ENCODE assay signal across 29 cellular contexts in genomic region chr3:195820186-195820585, GRCh38. TPM values are rescaled to one million over a fixed set of nuclear protein-coding genes. Genes with fewer than 3 reads are reported as not detected.
DNase-seq lines count a peak whose midpoint lies in the region; ATAC-seq, FAIRE-seq and TF ChIP-seq lines count a peak whose summit lies in the region.
"Had no signal": no experiment of that assay in that cellular context is flagged by ENCODE, and none has a peak within 500 bp of the region (broad histone marks: within the 10 kb centered on the region; RNA-seq: fewer than 3 reads in every experiment).

No MANE protein-coding gene starts in this region.

- H4K91ac ChIP-seq in IMR-90 (ENCODE audit: insufficient read depth, low read depth, low read length) = no peak overlapping the region

- CTCF ChIA-PET in IMR-90 (lab: Yijun Ruan, JAX) = no interaction called here

- H3K9me1 ChIP-seq in IMR-90 (ENCODE audit: insufficient read depth, low read length) = no peaks in the 10 kb centered on the region

- 55% methylated on average over 7 of the region's 8 CpGs; no CpG with 5 or more reads in 1 of the 2 experiments for WGBS in IMR-90 (ENCODE audit: extremely low coverage in 2 of 2, insufficient read length in 1 of 2), 2 experiments
- WGBS in endodermal cell (ENCODE audit: insufficient coverage in 1 of 2, insufficient read length in 1 of 2), 2 experiments = 90% methylated on average over 8 of the region's 8 CpGs

- no peak overlapping the region for H3K4ac ChIP-seq in IMR-90 (ENCODE audit: low read depth, low read length)

- TF ChIP-seq POLR2A in IMR-90 (IDR thresholded peaks at IDR 0.05; ENCODE audit: low read depth, low read length) = no peak

- no peaks in the 10 kb centered on the region for H3K79me1 ChIP-seq in IMR-90 (ENCODE audit: low read depth in 1 of 2, low read length in 2 of 2)

- H3K4me2 ChIP-seq in IMR-90 (ENCODE audit: low read depth, low read length) = no peak overlapping the region
- H3K4me2 ChIP-seq: A549, SK-N-SH had no signal

- H2AK9ac ChIP-seq in IMR-90 (replicated peaks; ENCODE audit: low read depth, low read length, poor library complexity) = no peak overlapping the region

- no peak overlapping the region for H2BK15ac ChIP-seq in IMR-90 (ENCODE audit: low read depth, low read length)

- H2BK20ac ChIP-seq in IMR-90 (ENCODE audit: low read depth, low read length) = no peak overlapping the region

- DNase-seq in IMR-90 (no peak), RPMI8226 (peak; percentile 1), left kidney (ENCODE audit: low read depth, low spot score) (peak; percentile 76), urothelium cell line (ENCODE audit: low spot score) (no peak), GOT3 (lab: John Stamatoyannopoulos, UW) (no peak), endodermal cell (no peak)
- DNase-seq: AML-193; C1 segment of cervical spinal cord; CD8-positive, alpha-beta T cell; DND-41; KBM-7; MV-4-11; NCI-H1105; NCI-H1436 treated with DMSO at 0.1 percent for 48 hours; NCI-H187 treated with DMSO at 0.1 percent for 48 hours; NCI-H2107; NCI-H524 treated with DMSO at 0.1 percent for 48 hours; NCI-H774; SIG-M5; SK-N-SH; SW 1271 had no signal

- H2AFZ ChIP-seq in IMR-90 (replicated peaks; ENCODE audit: low read length, poor library complexity) = peak overlapping the region; percentile 43

- no peaks in the 10 kb centered on the region for H3K36me3 Mint-ChIP-seq in endodermal cell (ENCODE audit: low read depth)
- H3K36me3 Mint-ChIP-seq: CD8-positive, alpha-beta T cell had no signal

- intact Hi-C loops in IMR-90 (cut with micrococcal nuclease) = no loop called here

- no peak overlapping the region for H4K8ac ChIP-seq in IMR-90 (ENCODE audit: low read depth in 2 of 2, low read length in 2 of 2)

- H3K27me3 Mint-ChIP-seq in endodermal cell (ENCODE audit: insufficient read depth) = no peaks in the 10 kb centered on the region

- H3K14ac ChIP-seq in IMR-90 (replicated peaks; ENCODE audit: low read depth, low read length) = no peak overlapping the region

- TF ChIP-seq CTCF in IMR-90 (conservative IDR thresholded peaks at IDR 0.05; ENCODE audit: low read depth, low read length) (no peak), endodermal cell (conservative IDR thresholded peaks at IDR 0.05) (no peak)

- H2BK5ac ChIP-seq in IMR-90 (ENCODE audit: low read depth, low read length, poor library complexity, severe bottlenecking) = no peak overlapping the region

- dilution Hi-C loops in IMR-90 (cut with HindIII; ENCODE audit: low sequenced_read_pairs, unreplicated experiment) = no loop called here

- no peak overlapping the region for H2BK120ac ChIP-seq in IMR-90 (ENCODE audit: low read depth, low read length)

- FAIRE-seq in urothelium cell line (lab: Jason Lieb, UNC) = peak; percentile 30
- FAIRE-seq: A549, GM12892 had no signal

- no peak overlapping the region for H3K23ac ChIP-seq in IMR-90 (ENCODE audit: low read depth, low read length)

- peaks cover 33% of the 10 kb centered on the region for H3K27me3 ChIP-seq in IMR-90 (ENCODE audit: control insufficient read depth, insufficient read depth, low read length)
- no peaks in the 10 kb centered on the region for H3K27me3 ChIP-seq in endodermal cell (ENCODE audit: control insufficient read depth, insufficient read depth, low read length, poor library complexity, severe bottlenecking)

- H3K9ac ChIP-seq in IMR-90 (ENCODE audit: low read depth, low read length) = no peak overlapping the region
- H3K9ac ChIP-seq in endodermal cell (ENCODE audit: extremely low read depth, low read length, poor library complexity, severe bottlenecking) = no peak overlapping the region
- H3K9ac ChIP-seq: SK-N-SH had no signal

- no peak overlapping the region for H3K18ac ChIP-seq in IMR-90 (ENCODE audit: low read depth, low read length)

- in situ Hi-C loops in IMR-90 (cut with MboI; ENCODE audit: low sequenced_read_pairs) = no loop called here

- 0 out of 2 replicates have a peak overlapping the region, but pooled peaks have one; percentile 6 for H3K56ac ChIP-seq in IMR-90 (ENCODE audit: extremely low read depth, insufficient read depth, low read length)

- ATAC-seq in IMR-90 (ENCODE audit: low read depth) (no peak), HG02623 (IDR thresholded peaks at IDR 0.05; ENCODE audit: unreplicated experiment) (no peak)
- ATAC-seq: A549; CD8-positive, alpha-beta T cell; HCT116 had no signal

- no peak overlapping the region for H3K27ac Mint-ChIP-seq in endodermal cell
- H3K27ac Mint-ChIP-seq: CD8-positive, alpha-beta T cell had no signal

- TF ChIP-seq RAD21 in IMR-90 (IDR thresholded peaks at IDR 0.05; ENCODE audit: low read length) = no peak

- no TSS peak for BruUV-seq in IMR-90 (replicated peaks; lab: Mats Ljungman, UMichigan)

- no peaks in the 10 kb centered on the region for H3K9me3 ChIP-seq in IMR-90 (ENCODE audit: control insufficient read depth, insufficient read depth, low read length)
- H3K9me3 ChIP-seq in endodermal cell (ENCODE audit: control insufficient read depth, low read length) = no peaks in the 10 kb centered on the region
- H3K9me3 ChIP-seq: A549, SK-N-SH had no signal

- no peaks in the 10 kb centered on the region for H3K4me1 ChIP-seq in IMR-90 (ENCODE audit: control insufficient read depth, insufficient read depth, low read length)
- H3K4me1 ChIP-seq in endodermal cell (ENCODE audit: control insufficient read depth, insufficient read depth, low read length) = no peaks in the 10 kb centered on the region

- H2AK5ac ChIP-seq in IMR-90 (ENCODE audit: low read depth, low read length) = no peak overlapping the region

- H3K27ac ChIP-seq in IMR-90 (ENCODE audit: insufficient read depth, low read length) (no peak overlapping the region), endodermal cell (ENCODE audit: low read depth, low read length) (no peak overlapping the region)
- H3K27ac ChIP-seq: A549 had no signal

- H3K36me3 ChIP-seq in IMR-90 (ENCODE audit: control insufficient read depth, insufficient read depth, low read length) (no peaks in the 10 kb centered on the region), endodermal cell (ENCODE audit: control insufficient read depth, insufficient read depth, low read length) (no peaks in the 10 kb centered on the region)

- H3K4me3 ChIP-seq in IMR-90 (ENCODE audit: insufficient read depth, low read depth, low read length) = no peak overlapping the region
- no peak overlapping the region for H3K4me3 ChIP-seq in endodermal cell (ENCODE audit: low read length)
- H3K4me3 ChIP-seq: A549 had no signal

- peaks cover 10% of the 10 kb centered on the region for H3K4me1 Mint-ChIP-seq in endodermal cell

- POLR2A ChIA-PET in IMR-90 (lab: Charles Lee; ENCODE audit: unreplicated experiment) = no interaction called here

- no peak overlapping the region for H3K4me3 Mint-ChIP-seq in endodermal cell
- H3K4me3 Mint-ChIP-seq: CD8-positive, alpha-beta T cell had no signal

- no peak overlapping the region for H4K5ac ChIP-seq in IMR-90 (ENCODE audit: low read depth, low read length)

- H3K9me3 Mint-ChIP-seq in endodermal cell = no peaks in the 10 kb centered on the region
- H3K9me3 Mint-ChIP-seq: CD8-positive, alpha-beta T cell had no signal

- H4K20me1 ChIP-seq in IMR-90 (ENCODE audit: insufficient read depth, low read length) = no peaks in the 10 kb centered on the region

TF ChIP-seq in IMR-90, 13 proteins besides CTCF, POLR2A, EP300 and RAD21:
- TF ChIP-seq MXI1 (IDR thresholded peaks at IDR 0.05; ENCODE audit: borderline replicate concordance, low read depth, low read length) (no peak), CHD1 (IDR thresholded peaks at IDR 0.05; ENCODE audit: low read depth, low read length) (no peak), RFX5 (IDR thresholded peaks at IDR 0.05; ENCODE audit: low read depth, low read length) (no peak), NFE2L2 (IDR thresholded peaks at IDR 0.05; ENCODE audit: low read depth, low read length) (no peak), CEBPB (IDR thresholded peaks at IDR 0.05; ENCODE audit: low read depth, low read length) (no peak), MAFK (IDR thresholded peaks at IDR 0.05; ENCODE audit: low read depth, low read length) (no peak), SMC3 (IDR thresholded peaks at IDR 0.05; ENCODE audit: low read depth, low read length) (no peak), ELK1 (IDR thresholded peaks at IDR 0.05; ENCODE audit: borderline replicate concordance, low read depth, low read length) (no peak), USF2 (IDR thresholded peaks at IDR 0.05; ENCODE audit: low read depth, low read length) (no peak), BHLHE40 (IDR thresholded peaks at IDR 0.05; ENCODE audit: low read depth, low read length) (no peak), RCOR1 (IDR thresholded peaks at IDR 0.05; ENCODE audit: insufficient replicate concordance, low read length) (no peak), MAZ (IDR thresholded peaks at IDR 0.05; ENCODE audit: borderline replicate concordance, low read depth, low read length) (no peak), FOS (IDR thresholded peaks at IDR 0.05; ENCODE audit: low read depth, low read length) (no peak)

RNA-seq across cellular contexts. Expression of gene MUC4, which starts 8.5 kb away (rescaled TPM):
- total RNA-seq in IMR-90 (2012; rRNA removed) = not detected in 2 replicates
- not detected in 2 replicates for polyA plus RNA-seq in IMR-90 (2012; rRNA removed)
- not detected in 2 replicates for polyA plus RNA-seq in IMR-90 (2012; cell fraction: cytosol; rRNA removed)
- not detected in 2 replicates for polyA plus RNA-seq in IMR-90 (2012; cell fraction: nucleus; rRNA removed; ENCODE audit: low replicate concordance)
- 1 to 10 TPM in 1 of 2 donors, under 1 TPM in 1; 0.35 to 2.3 TPM for total RNA-seq in endodermal cell
- 0.18 TPM for polyA plus RNA-seq in endodermal cell (2013, experiment 1 of 2)
- 0.08 TPM for polyA plus RNA-seq in endodermal cell (2013, experiment 2 of 2)
- total RNA-seq: CD8-positive, alpha-beta T cell; H4; HT-29; LHCN-M2; MCF 10A had no signal

Comparison
In these comparisons a context has a peak if more than half of its experiments do, and no peak if none do; other contexts are left out.
1. DNase-seq: peak in RPMI8226 (single experiment) and left kidney (single experiment); none in IMR-90 (single experiment), urothelium cell line (single experiment), GOT3 (single experiment) and endodermal cell (single experiment).